8 cellular contexts compared by ENCODE assay signal in the genomic region with DNA sequence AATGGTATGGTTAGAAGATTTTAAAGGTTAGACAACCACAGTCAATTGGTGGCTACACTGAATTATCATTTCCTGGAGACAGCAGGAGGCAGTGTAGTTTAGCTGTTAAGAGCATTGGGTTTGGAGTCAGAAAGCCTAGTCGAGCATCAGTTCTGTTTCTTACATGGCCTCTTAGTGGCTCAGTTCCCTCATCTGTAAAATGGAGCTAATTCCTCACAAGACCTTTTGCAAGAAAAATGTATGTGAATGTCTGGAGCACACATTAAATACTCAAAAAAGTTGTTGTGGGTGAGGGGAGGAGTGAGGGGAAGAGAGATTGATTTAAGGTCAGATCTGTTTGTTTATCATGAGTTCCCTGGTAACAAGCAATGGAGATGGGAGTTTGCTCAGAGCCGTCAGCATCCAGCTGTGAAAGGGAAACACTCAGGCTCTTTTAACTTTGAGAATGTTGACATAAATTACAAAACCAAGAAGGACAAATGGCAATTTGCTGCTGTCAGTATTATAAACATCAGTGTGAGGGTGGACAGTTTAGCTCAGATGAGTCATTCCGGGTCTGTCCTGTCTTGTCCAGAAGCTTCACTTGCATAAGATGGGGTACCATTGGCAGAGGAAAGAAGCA.
A peak's percentile ranks its signal among the peaks of the same experiment; 100 is the strongest.
DNase-seq lines count a peak whose midpoint lies in the region; ATAC-seq and TF ChIP-seq lines count a peak whose summit lies in the region.

No MANE protein-coding gene starts in this region.

- TF ChIP-seq EP300 in gastroesophageal sphincter (IDR thresholded peaks at IDR 0.05): no peak

- H3K4me1 ChIP-seq in PC-3 (ENCODE audit: insufficient read depth, low read length): peaks cover 32% of the 10 kb centered on the region
- peaks cover 22 to 71% (median 38%) of the 10 kb centered on the region in 3 donors for H3K4me1 ChIP-seq in gastroesophageal sphincter

- POLR2A ChIA-PET in PC-3 (lab: Charles Lee; ENCODE audit: unreplicated experiment): interaction anchor here (0.6 kb wide), 1 partner anchor 215 kb away, joined by 3 read pairs; no protein-coding TSS in a partner anchor

- H3K27me3 ChIP-seq in PC-3 (ENCODE audit: low read length) (no peaks in the 10 kb centered on the region), gastroesophageal sphincter (no peaks in the 10 kb centered on the region)

- DNase-seq in HFFc6 (peak; percentile 22), PC-3 (peak; percentile 8), stromal cell of bone marrow (ENCODE audit: low read depth) (peak; percentile 35), GM19240 (ENCODE audit: insufficient read length, low spot score) (no peak)
- DNase-seq in activated effector memory CD4-positive, alpha-beta T cell treated with anti-CD3 and anti-CD28 coated beads, Interleukin-2, amount 50 U/mL, for 16 hours: no peak
- no peak for DNase-seq in stimulated activated CD4-positive, alpha-beta T cell treated with anti-CD3 and anti-CD28 coated beads, Interleukin-12 subunit alpha, Interleukin-12 subunit beta, amount 100 ng/mL, for 4 hours

- BruUV-seq in PC-3 (replicated peaks; lab: Mats Ljungman, UMichigan): no TSS peak

- peaks cover 2% of the 10 kb centered on the region; the same call in 1 of the 2 replicates for H3K27me3 Mint-ChIP-seq in HFFc6 (ENCODE audit: insufficient read depth)

- no peak overlapping the region for H3K9ac ChIP-seq in PC-3 (ENCODE audit: low read length)

- no peaks in the 10 kb centered on the region for H4K20me1 ChIP-seq in PC-3 (ENCODE audit: low read length)

- CTCF ChIA-PET in PC-3 (lab: Charles Lee): no interaction called here

- H3K4me3 ChIP-seq in PC-3 (ENCODE audit: low read length): no peak overlapping the region
- H3K4me3 ChIP-seq in gastroesophageal sphincter: no peak overlapping the region

- H3K9me2 ChIP-seq in PC-3 (replicated peaks; ENCODE audit: low read length): no peaks in the 10 kb centered on the region

- peaks cover 70% of the 10 kb centered on the region for H3K4me1 Mint-ChIP-seq in HFFc6 (ENCODE audit: low read depth)

- TF ChIP-seq CTCF in HFFc6 (IDR thresholded peaks at IDR 0.05): peak; percentile 50
- TF ChIP-seq CTCF in PC-3 (conservative IDR thresholded peaks at IDR 0.05; ENCODE audit: low read depth, low read length): 0 out of 2 replicates have a peak, but pooled peaks have one; percentile 33
- TF ChIP-seq CTCF in gastroesophageal sphincter (IDR thresholded peaks at IDR 0.05): peak in 2 of 4 experiments; percentile 25 to 30

- 0 out of 2 replicates have a peak, but pooled peaks cover 4% of the 10 kb centered on the region for H3K36me3 Mint-ChIP-seq in HFFc6 (ENCODE audit: low read depth)

- H3K27ac ChIP-seq in PC-3 (ENCODE audit: low read length) (no peak overlapping the region), gastroesophageal sphincter (peak overlapping the region; percentile 80 to 90 (median 85))

- H3K79me2 ChIP-seq in PC-3 (ENCODE audit: low read length): no peaks in the 10 kb centered on the region

- H3F3A ChIP-seq in PC-3 (ENCODE audit: low read length, unreplicated experiment): no peaks in the 10 kb centered on the region

- H3K36me3 ChIP-seq in PC-3 (ENCODE audit: low read depth, low read length): no peaks in the 10 kb centered on the region
- H3K36me3 ChIP-seq in gastroesophageal sphincter: no peaks in the 10 kb centered on the region

- ATAC-seq in PC-3 (no peak), gastroesophageal sphincter (peak; percentile 59), HG02588 (IDR thresholded peaks at IDR 0.05; ENCODE audit: unreplicated experiment) (no peak)

- no peak overlapping the region for H3K4me2 ChIP-seq in PC-3 (ENCODE audit: low read length)

- H3K27ac Mint-ChIP-seq in HFFc6: peak overlapping the region; percentile 96

- H3K4me3 Mint-ChIP-seq in HFFc6: peak overlapping the region; percentile 12

- TF ChIP-seq POLR2A in gastroesophageal sphincter (IDR thresholded peaks at IDR 0.05): no peak

- 7 to 14% methylated on average over 3 of the region's 3 CpGs for WGBS in gastroesophageal sphincter (ENCODE audit: low coverage in 1 of 2), 2 donors

- no peaks in the 10 kb centered on the region for H3K9me3 Mint-ChIP-seq in HFFc6

- H2AFZ ChIP-seq in PC-3 (ENCODE audit: low read length): no peak overlapping the region

- intact Hi-C loops in PC-3 (cut with micrococcal nuclease): loop anchor here (5.0 kb wide), 1 partner anchor 42 kb away; no protein-coding TSS in a partner anchor

- no peaks in the 10 kb centered on the region for H3K9me3 ChIP-seq in PC-3 (ENCODE audit: low read length)
- no peaks in the 10 kb centered on the region for H3K9me3 ChIP-seq in gastroesophageal sphincter

Comparison
In these comparisons a context has a peak if more than half of its experiments do, and no peak if none do; other contexts are left out.
1. DNase-seq: peak in HFFc6 (single experiment), PC-3 (single experiment) and stromal cell of bone marrow (single experiment); none in GM19240 (single experiment), activated effector memory CD4-positive, alpha-beta T cell treated with anti-CD3 and anti-CD28 coated beads, Interleukin-2, amount 50 U/mL, for 16 hours (single experiment) and stimulated activated CD4-positive, alpha-beta T cell treated with anti-CD3 and anti-CD28 coated beads, Interleukin-12 subunit alpha, Interleukin-12 subunit beta, amount 100 ng/mL, for 4 hours (single experiment).